8 cellular contexts compared by ENCODE assay signal in the genomic region with DNA sequence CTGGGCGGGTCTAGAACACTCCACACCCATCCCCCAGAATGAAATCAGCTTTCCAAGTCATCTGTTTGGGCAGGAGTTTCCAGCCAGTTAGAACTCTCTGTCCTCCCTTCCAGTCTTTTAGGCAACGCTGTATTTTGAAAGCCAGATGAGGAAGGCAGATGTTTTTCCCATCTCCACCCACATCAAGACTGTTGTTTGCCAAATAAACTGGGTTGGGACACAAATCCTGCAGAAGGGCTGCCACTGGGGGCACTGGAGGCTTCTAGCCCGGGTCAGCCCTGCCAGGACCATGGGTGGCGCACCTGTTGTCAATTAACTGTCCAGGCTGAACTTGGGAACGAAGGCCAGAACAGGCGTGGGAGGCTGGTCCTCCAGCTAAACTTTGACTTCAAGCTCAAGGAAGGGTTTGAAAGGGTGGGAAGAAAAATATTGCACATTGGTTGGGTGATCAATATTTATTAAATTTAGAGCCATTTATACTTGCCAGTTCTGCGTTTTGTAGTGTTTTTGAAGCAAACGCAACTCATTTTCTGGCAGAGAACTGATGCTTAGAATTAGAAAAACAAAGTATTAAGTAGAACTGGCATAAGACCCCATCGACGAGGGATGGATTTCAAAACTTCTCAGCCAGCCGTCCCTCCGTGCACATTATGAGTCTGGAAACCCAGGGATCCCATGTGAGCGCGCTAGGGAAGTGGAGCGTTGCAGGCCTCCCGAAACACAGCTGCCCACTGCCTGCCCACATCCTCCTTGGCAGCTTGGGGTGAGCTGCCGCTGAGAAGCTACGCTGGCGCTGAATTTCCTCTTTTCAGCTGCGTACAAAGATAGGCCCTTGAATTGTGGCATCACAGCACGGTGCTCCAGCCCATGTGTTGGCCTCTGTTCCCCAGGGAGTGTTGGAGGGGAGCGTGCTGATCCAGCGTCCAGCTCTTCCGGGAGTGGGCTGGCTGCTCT.
DNase-seq lines count a peak whose midpoint lies in the region; ATAC-seq and TF ChIP-seq lines count a peak whose summit lies in the region.

No MANE protein-coding gene starts in this region.

- no peak overlapping the region for H2BK120ac ChIP-seq in mesendoderm (ENCODE audit: low read depth, low read length)

- H3K56ac ChIP-seq in mesendoderm (ENCODE audit: low read length): no peak overlapping the region

- H4K5ac ChIP-seq in mesendoderm (ENCODE audit: low read length): no peak overlapping the region

- TF ChIP-seq POLR2A in breast epithelium (IDR thresholded peaks at IDR 0.05) (no peak), body of pancreas (IDR thresholded peaks at IDR 0.05) (no peak)

- H3K4me1 Mint-ChIP-seq in MCF 10A (ENCODE audit: insufficient read depth, unreplicated experiment): peaks cover 23% of the 10 kb centered on the region

- no peak overlapping the region for H3K4me2 ChIP-seq in mesendoderm (ENCODE audit: low read length)

- H2BK5ac ChIP-seq in mesendoderm (ENCODE audit: low read length): no peak overlapping the region

- no peaks in the 10 kb centered on the region for H3K4me1 ChIP-seq in breast epithelium
- peaks cover 4% of the 10 kb centered on the region for H3K4me1 ChIP-seq in body of pancreas
- no peaks in the 10 kb centered on the region for H3K4me1 ChIP-seq in mesendoderm (ENCODE audit: control insufficient read depth, low read depth, low read length)

- DNase-seq in breast epithelium (ENCODE audit: low spot score in 2 of 2) (peak in 1 of 2 donors; percentile 43), MCF 10A (ENCODE audit: unreplicated experiment) (no peak), body of pancreas (peak in 3 of 4 donors; percentile 36 to 60 (median 42)), mesendoderm (peak; percentile 13), NCI-H1436 (lab: John Stamatoyannopoulos, UW) (no peak)
- no peak for DNase-seq in activated naive CD4-positive, alpha-beta T cell (lab: John Stamatoyannopoulos, UW)
- no peak for DNase-seq in activated CD8-positive, alpha-beta memory T cell treated with anti-CD3 and anti-CD28 coated beads, Interleukin-2, amount 50 U/mL, for 4 hours

- no peak overlapping the region for H4K8ac ChIP-seq in mesendoderm (ENCODE audit: low read depth, low read length)

- TF ChIP-seq CTCF in breast epithelium (IDR thresholded peaks at IDR 0.05) (peak in 1 of 3 donors; percentile 47), MCF 10A (IDR thresholded peaks at IDR 0.05; ENCODE audit: unreplicated experiment) (no peak), body of pancreas (IDR thresholded peaks at IDR 0.05) (peak in 1 of 7 experiments; percentile 1)

- no peaks in the 10 kb centered on the region for H3K27me3 Mint-ChIP-seq in MCF 10A (ENCODE audit: insufficient read depth, unreplicated experiment)

- H3K79me2 ChIP-seq in mesendoderm (ENCODE audit: control insufficient read depth, insufficient read depth, low read length): no peaks in the 10 kb centered on the region

- POLR2A ChIA-PET in MCF 10A (lab: Yijun Ruan, JAX): no interaction called here

- H3K27ac ChIP-seq in breast epithelium (peak overlapping the region; percentile 21 to 89), body of pancreas (peak overlapping the region in 1 of 4 donors; percentile 56), mesendoderm (ENCODE audit: low read depth, low read length) (no peak overlapping the region)

- H3K9me3 Mint-ChIP-seq in MCF 10A (ENCODE audit: unreplicated experiment): no peaks in the 10 kb centered on the region

- BruUV-seq in MCF 10A (replicated peaks; lab: Mats Ljungman, UMichigan): no TSS peak

- no peak overlapping the region for H3K27ac Mint-ChIP-seq in MCF 10A (ENCODE audit: low read depth, unreplicated experiment)

- H3K9ac ChIP-seq in mesendoderm (ENCODE audit: low read length): no peak overlapping the region

- H3K79me1 ChIP-seq in mesendoderm (ENCODE audit: low read length): no peaks in the 10 kb centered on the region

- CTCF ChIA-PET in MCF 10A (lab: Yijun Ruan, JAX): interaction anchor here (0.6 to 1.0 kb wide), 2 partner anchors 141 to 1867 kb away, joined by 3 read pairs; no protein-coding TSS in a partner anchor

- H3K36me3 ChIP-seq in breast epithelium: no peaks in the 10 kb centered on the region
- H3K36me3 ChIP-seq in body of pancreas (replicated peaks in 1 of 2; ENCODE audit: insufficient read depth in 1 of 2, low read depth in 2 of 2): no peaks in the 10 kb centered on the region
- H3K36me3 ChIP-seq in mesendoderm (ENCODE audit: control insufficient read depth, insufficient read depth, low read length): no peaks in the 10 kb centered on the region

- no peak overlapping the region for H3K23ac ChIP-seq in mesendoderm (ENCODE audit: low read length)

- no peaks in the 10 kb centered on the region for H3K27me3 ChIP-seq in breast epithelium
- no peaks in the 10 kb centered on the region for H3K27me3 ChIP-seq in body of pancreas
- no peaks in the 10 kb centered on the region for H3K27me3 ChIP-seq in mesendoderm (ENCODE audit: insufficient read depth, low read length, poor library complexity)

- H3K9me3 ChIP-seq in breast epithelium: no peaks in the 10 kb centered on the region
- no peaks in the 10 kb centered on the region for H3K9me3 ChIP-seq in body of pancreas

- ATAC-seq in HG03571 (IDR thresholded peaks at IDR 0.05; ENCODE audit: unreplicated experiment) (peak; percentile 52), body of pancreas (peak; percentile 42)

- no peak overlapping the region for H3K4me3 Mint-ChIP-seq in MCF 10A (ENCODE audit: unreplicated experiment)

- no peak overlapping the region for H3K4ac ChIP-seq in mesendoderm (ENCODE audit: low read depth, low read length)

- H3K36me3 Mint-ChIP-seq in MCF 10A (ENCODE audit: insufficient read depth, unreplicated experiment): peaks cover under 1% of the 10 kb centered on the region

- no peak overlapping the region for H2BK15ac ChIP-seq in mesendoderm (replicated peaks; ENCODE audit: low read depth)

- no peak overlapping the region for H3K18ac ChIP-seq in mesendoderm (ENCODE audit: low read length)

- no peak overlapping the region for H2AK5ac ChIP-seq in mesendoderm (ENCODE audit: low read length)

- peak overlapping the region in 1 of 3 donors; percentile 19 for H3K4me3 ChIP-seq in breast epithelium
- H3K4me3 ChIP-seq in body of pancreas: no peak overlapping the region
- no peak overlapping the region for H3K4me3 ChIP-seq in mesendoderm (ENCODE audit: low read length)

- WGBS in body of pancreas, 2 donors: 65 to 81% methylated on average over 20 to 24 of the region's 24 CpGs
- WGBS in mesendoderm (ENCODE audit: extremely low coverage, insufficient coverage, low lambda C conversion rate): no CpG with 5 or more reads among the region's 24 CpGs

- intact Hi-C loops in breast epithelium (cut with DNase I; ENCODE audit: low total_unique reads) (no loop called here), MCF 10A (cut with micrococcal nuclease) (no loop called here), body of pancreas (cut with DNase I) (no loop called here)

Comparison
In these comparisons a context has a peak if more than half of its experiments do, and no peak if none do; other contexts are left out.
1. DNase-seq: peak in body of pancreas (3 of 4) and mesendoderm (single experiment); none in MCF 10A (single experiment), activated naive CD4-positive, alpha-beta T cell (0 of 4), activated CD8-positive, alpha-beta memory T cell treated with anti-CD3 and anti-CD28 coated beads, Interleukin-2, amount 50 U/mL, for 4 hours (single experiment) and NCI-H1436 (single experiment).